In the genomic region with DNA sequence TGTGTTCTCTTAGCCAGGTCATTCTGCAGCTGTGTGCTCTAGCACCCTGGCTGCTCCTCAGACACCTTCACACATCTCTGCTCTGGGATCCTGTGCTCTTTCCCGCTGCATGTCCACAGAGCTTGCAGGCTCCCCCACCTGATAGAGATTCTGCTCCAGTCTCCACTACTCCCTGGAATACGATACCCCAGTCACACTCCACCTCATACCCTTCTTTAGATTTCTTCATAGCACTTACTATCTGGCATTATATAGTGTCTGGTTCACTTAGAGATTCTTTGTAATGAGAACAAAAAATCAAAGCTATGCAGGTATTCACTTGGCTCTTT, we compare ENCODE assay signal across 19 cellular contexts.
"Had no signal": no experiment of that assay in that cellular context is flagged by ENCODE, and none has a peak within 500 bp of the region (broad histone marks: within the 10 kb centered on the region; RNA-seq: fewer than 3 reads in every experiment).

No MANE protein-coding gene starts in this region.

- H3K9me3 ChIP-seq: right atrium auricular region, suprapubic skin had no signal

- H3K27me3 Mint-ChIP-seq: activated naive CD8-positive, alpha-beta T cell had no signal

- H3K27me3 ChIP-seq: right atrium auricular region, suprapubic skin had no signal

- H3K4me3 Mint-ChIP-seq: activated naive CD8-positive, alpha-beta T cell; brain had no signal

- H3K36me3 Mint-ChIP-seq: activated naive CD8-positive, alpha-beta T cell had no signal

- H3K36me3 ChIP-seq: right atrium auricular region, suprapubic skin had no signal

- H3K4me3 ChIP-seq: right atrium auricular region, suprapubic skin had no signal

- H3K27ac Mint-ChIP-seq: activated naive CD8-positive, alpha-beta T cell; progenitor cell of endocrine pancreas had no signal

- H3K27ac ChIP-seq: epithelial cell of prostate, right atrium auricular region, suprapubic skin had no signal

- H3K4me1 ChIP-seq: suprapubic skin had no signal

- DNase-seq: activated CD4-positive, alpha-beta T cell treated with anti-CD3 and anti-CD28 coated beads for 1 hour; activated gamma-delta T cell treated with Interleukin-2 at 50 U/mL for 16 hours; activated T-cell treated with anti-CD3 and anti-CD28 coated beads, Interleukin-2, amount 50 U/mL, for 1 hour; effector memory CD4-positive, alpha-beta T cell; foreskin melanocyte; head of caudate nucleus; kidney glomerular epithelial cell; mesenchymal stem cell; stimulated activated CD4-positive, alpha-beta T cell treated with anti-CD3 and anti-CD28 coated beads, Interleukin-2, amount 100 ng/mL, for 48 hours; stimulated activated naive CD4-positive, alpha-beta T cell; SW 1271; T1000; trophoblast cell had no signal
